In genomic region chr10:35643151-35643975, GRCh38 we compare ENCODE assay signal across 8 cellular contexts. TPM values are rescaled to one million over a fixed set of nuclear protein-coding genes. Genes with fewer than 3 reads are reported as not detected.
DNase-seq lines count a peak whose midpoint lies in the region; ATAC-seq and TF ChIP-seq lines count a peak whose summit lies in the region.

No MANE protein-coding gene starts in this region.

- H3K27me3 Mint-ChIP-seq in osteocyte (ENCODE audit: unreplicated experiment): no peaks in the 10 kb centered on the region

- peak overlapping the region; percentile 81 for H3K4me3 Mint-ChIP-seq in osteocyte (ENCODE audit: unreplicated experiment)

- no peaks in the 10 kb centered on the region for H3K36me3 Mint-ChIP-seq in osteocyte (ENCODE audit: unreplicated experiment)

- peak overlapping the region; percentile 81 for H3K27ac Mint-ChIP-seq in osteocyte (ENCODE audit: unreplicated experiment)

- peak; percentile 40 for DNase-seq in GM13976 (ENCODE audit: low spot score)
- peak; percentile 11 to 63 for DNase-seq in NCI-H446 (lab: John Stamatoyannopoulos, UW)
- peak in 45 of 56 donors; percentile 17 to 79 (median 52) for DNase-seq in amygdala (lab: John Stamatoyannopoulos, UW)
- DNase-seq in left ventricle myocardium superior: peak; percentile 91
- peak; percentile 88 for DNase-seq in osteocyte (ENCODE audit: extremely low spot score, unreplicated experiment)
- DNase-seq in effector CD4-positive, alpha-beta T cell: no peak

- intact Hi-C loops in left ventricle myocardium superior (cut with micrococcal nuclease): no loop called here

- no peak for TF ChIP-seq CTCF in GM13976 (IDR thresholded peaks at IDR 0.05; ENCODE audit: borderline replicate concordance, control extremely low read depth, extremely low read depth, insufficient read depth, missing control alignments)
- TF ChIP-seq CTCF in osteocyte (IDR thresholded peaks at IDR 0.05): no peak

- H3K4me1 Mint-ChIP-seq in osteocyte (ENCODE audit: unreplicated experiment): peaks cover 26% of the 10 kb centered on the region

- in situ Hi-C loops in GM13976 (cut with MboI; ENCODE audit: low sequenced_read_pairs, unreplicated experiment): no loop called here

- ATAC-seq in left ventricle myocardium superior (peak; percentile 65), GM21360 (IDR thresholded peaks at IDR 0.05; ENCODE audit: unreplicated experiment) (no peak), GM21619 (IDR thresholded peaks at IDR 0.05; ENCODE audit: unreplicated experiment) (no peak)

- H3K9me3 Mint-ChIP-seq in osteocyte (ENCODE audit: unreplicated experiment): no peaks in the 10 kb centered on the region

RNA-seq across cellular contexts. Expression of gene FZD8, which starts 1.3 kb away (rescaled TPM):
- total RNA-seq in left ventricle myocardium superior (8.2 TPM), osteocyte (28.0 and 28.7 TPM in 2 replicates)

RNA-seq across cellular contexts. Expression of gene GJD4, which starts 38.2 kb away (rescaled TPM):
- total RNA-seq in left ventricle myocardium superior (not detected), osteocyte (not detected in 2 replicates)
